ENCODE assay signal across 8 cellular contexts in genomic region chr2:5693288-5694015, GRCh38. TPM values are rescaled to one million over a fixed set of nuclear protein-coding genes. Genes with fewer than 3 reads are reported as not detected.
DNase-seq lines count a peak whose midpoint lies in the region; ATAC-seq and TF ChIP-seq lines count a peak whose summit lies in the region.

No MANE protein-coding gene starts in this region.

- POLR2A ChIA-PET in activated CD8-positive, alpha-beta T cell treated with anti-CD3 and anti-CD28 coated beads for 36 hours (lab: Charles Lee), result no interaction called here
- POLR2A ChIA-PET in HEK293T (lab: Yijun Ruan, JAX), result no interaction called here

- no peak for TF ChIP-seq CTCF in activated CD8-positive, alpha-beta T cell treated with anti-CD3 and anti-CD28 coated beads for 36 hours (IDR thresholded peaks at IDR 0.05)
- TF ChIP-seq CTCF in kidney epithelial cell (IDR thresholded peaks at IDR 0.05; ENCODE audit: insufficient read depth, low read length, poor library complexity, severe bottlenecking), result no peak

- CTCF ChIA-PET in activated CD8-positive, alpha-beta T cell treated with anti-CD3 and anti-CD28 coated beads for 36 hours (lab: Charles Lee), result no interaction called here
- CTCF ChIA-PET in HEK293T (lab: Yijun Ruan, JAX), result no interaction called here

- H3K4me3 Mint-ChIP-seq in stimulated activated naive CD8-positive, alpha-beta T cell treated with anti-CD3 and anti-CD28 coated beads, Interleukin-15, Interleukin-2, amounts not matched to agents 100 ng/mL and 50 ng/mL, for 24 hours, result peak overlapping the region; percentile 40
- peak overlapping the region; percentile 3 for H3K4me3 Mint-ChIP-seq in activated CD8-positive, alpha-beta T cell treated with anti-CD3 and anti-CD28 coated beads for 36 hours

- H3K36me3 Mint-ChIP-seq in stimulated activated naive CD8-positive, alpha-beta T cell treated with anti-CD3 and anti-CD28 coated beads, Interleukin-15, Interleukin-2, amounts not matched to agents 100 ng/mL and 50 ng/mL, for 24 hours (ENCODE audit: low read depth), result peaks cover 5% of the 10 kb centered on the region
- peaks cover 1% of the 10 kb centered on the region for H3K36me3 Mint-ChIP-seq in activated CD8-positive, alpha-beta T cell treated with anti-CD3 and anti-CD28 coated beads for 36 hours (ENCODE audit: low read depth)

- intact Hi-C loops in activated CD8-positive, alpha-beta T cell treated with anti-CD3 and anti-CD28 coated beads for 36 hours (cut with micrococcal nuclease), result no loop called here

- no peak overlapping the region for H3K27ac Mint-ChIP-seq in stimulated activated naive CD8-positive, alpha-beta T cell treated with anti-CD3 and anti-CD28 coated beads, Interleukin-15, Interleukin-2, amounts not matched to agents 100 ng/mL and 50 ng/mL, for 24 hours
- no peak overlapping the region for H3K27ac Mint-ChIP-seq in activated CD8-positive, alpha-beta T cell treated with anti-CD3 and anti-CD28 coated beads for 36 hours

- no peaks in the 10 kb centered on the region for H3K9me3 Mint-ChIP-seq in stimulated activated naive CD8-positive, alpha-beta T cell treated with anti-CD3 and anti-CD28 coated beads, Interleukin-15, Interleukin-2, amounts not matched to agents 100 ng/mL and 50 ng/mL, for 24 hours
- no peaks in the 10 kb centered on the region for H3K9me3 Mint-ChIP-seq in activated CD8-positive, alpha-beta T cell treated with anti-CD3 and anti-CD28 coated beads for 36 hours

- no peak for DNase-seq in stimulated activated naive CD8-positive, alpha-beta T cell treated with anti-CD3 and anti-CD28 coated beads, Interleukin-15, Interleukin-2, amounts not matched to agents 100 U/mL and 50 U/mL, for 24 hours
- no peak for DNase-seq in activated CD8-positive, alpha-beta T cell treated with anti-CD3 and anti-CD28 coated beads for 36 hours
- DNase-seq in kidney epithelial cell (ENCODE audit: low read depth), result no peak
- no peak for DNase-seq in HEK293T (ENCODE audit: extremely low spot score)
- no peak for DNase-seq in SIG-M5 (lab: John Stamatoyannopoulos, UW)

- H3K4me3 ChIP-seq in kidney epithelial cell (ENCODE audit: low read depth, low read length), result peak overlapping the region; percentile 68

- H3K27me3 Mint-ChIP-seq in stimulated activated naive CD8-positive, alpha-beta T cell treated with anti-CD3 and anti-CD28 coated beads, Interleukin-15, Interleukin-2, amounts not matched to agents 100 ng/mL and 50 ng/mL, for 24 hours, result peaks cover 66% of the 10 kb centered on the region
- peaks cover 61% of the 10 kb centered on the region for H3K27me3 Mint-ChIP-seq in activated CD8-positive, alpha-beta T cell treated with anti-CD3 and anti-CD28 coated beads for 36 hours

- no peaks in the 10 kb centered on the region for H3K27me3 ChIP-seq in kidney epithelial cell (ENCODE audit: control insufficient read depth, insufficient read depth, low read length)

- peaks cover 21% of the 10 kb centered on the region for H3K4me1 Mint-ChIP-seq in stimulated activated naive CD8-positive, alpha-beta T cell treated with anti-CD3 and anti-CD28 coated beads, Interleukin-15, Interleukin-2, amounts not matched to agents 100 ng/mL and 50 ng/mL, for 24 hours (ENCODE audit: low read depth)
- peaks cover 12% of the 10 kb centered on the region for H3K4me1 Mint-ChIP-seq in activated CD8-positive, alpha-beta T cell treated with anti-CD3 and anti-CD28 coated beads for 36 hours (ENCODE audit: low read depth)

- no peaks in the 10 kb centered on the region for H3K36me3 ChIP-seq in kidney epithelial cell (ENCODE audit: control insufficient read depth, insufficient read depth, low read length)

- ATAC-seq in stimulated activated naive CD8-positive, alpha-beta T cell treated with anti-CD3 and anti-CD28 coated beads, Interleukin-15, Interleukin-2, amounts not matched to agents 100 U/mL and 50 U/mL, for 24 hours, result no peak
- ATAC-seq in activated CD8-positive, alpha-beta T cell treated with anti-CD3 and anti-CD28 coated beads for 36 hours, result no peak
- ATAC-seq in GM21515 (IDR thresholded peaks at IDR 0.05; ENCODE audit: unreplicated experiment) (no peak), GM18907 (IDR thresholded peaks at IDR 0.05; ENCODE audit: unreplicated experiment) (no peak)

TF ChIP-seq in HEK293T, 16 proteins besides CTCF, POLR2A, EP300 and RAD21:
- TF ChIP-seq ELF4 (IDR thresholded peaks at IDR 0.05) (no peak), FOXK2 (IDR thresholded peaks at IDR 0.05) (no peak), FOXA1 (IDR thresholded peaks at IDR 0.05) (no peak), ZNF384 (IDR thresholded peaks at IDR 0.05) (no peak), SP1 (IDR thresholded peaks at IDR 0.05) (no peak), LEF1 (IDR thresholded peaks at IDR 0.05; ENCODE audit: borderline replicate concordance) (no peak), BHLHE40 (IDR thresholded peaks at IDR 0.05; ENCODE audit: borderline replicate concordance) (no peak), CTBP1 (IDR thresholded peaks at IDR 0.05; ENCODE audit: borderline replicate concordance) (no peak), L3MBTL2 (conservative IDR thresholded peaks at IDR 0.05) (no peak), NFRKB (IDR thresholded peaks at IDR 0.05) (no peak), ARNT (IDR thresholded peaks at IDR 0.05) (no peak), HDGF (IDR thresholded peaks at IDR 0.05; ENCODE audit: borderline replicate concordance) (no peak), FOXM1 (IDR thresholded peaks at IDR 0.05; ENCODE audit: borderline replicate concordance) (no peak), TARDBP (IDR thresholded peaks at IDR 0.05) (no peak), SUZ12 (IDR thresholded peaks at IDR 0.05) (no peak)
- TF ChIP-seq, protein P1, sequence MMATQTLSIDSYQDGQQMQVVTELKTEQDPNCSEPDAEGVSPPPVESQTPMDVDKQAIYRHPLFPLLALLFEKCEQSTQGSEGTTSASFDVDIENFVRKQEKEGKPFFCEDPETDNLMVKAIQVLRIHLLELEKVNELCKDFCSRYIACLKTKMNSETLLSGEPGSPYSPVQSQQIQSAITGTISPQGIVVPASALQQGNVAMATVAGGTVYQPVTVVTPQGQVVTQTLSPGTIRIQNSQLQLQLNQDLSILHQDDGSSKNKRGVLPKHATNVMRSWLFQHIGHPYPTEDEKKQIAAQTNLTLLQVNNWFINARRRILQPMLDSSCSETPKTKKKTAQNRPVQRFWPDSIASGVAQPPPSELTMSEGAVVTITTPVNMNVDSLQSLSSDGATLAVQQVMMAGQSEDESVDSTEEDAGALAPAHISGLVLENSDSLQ (IDR thresholded peaks at IDR 0.05), result no peak

RNA-seq across cellular contexts. Expression of gene SOX11, which starts 1.3 kb away (rescaled TPM):
- total RNA-seq in activated CD8-positive, alpha-beta T cell treated with anti-CD3 and anti-CD28 coated beads for 36 hours, result not detected
- 75.6 and 81.7 TPM in 2 replicates for total RNA-seq in kidney epithelial cell

Comparison
In these comparisons a context has a peak if more than half of its experiments do, and no peak if none do; other contexts are left out.
1. RNA of gene SOX11, which starts 1.3 kb away (total RNA-seq): 75.6 to 81.7 TPM in kidney epithelial cell; not detected in activated CD8-positive, alpha-beta T cell treated with anti-CD3 and anti-CD28 coated beads for 36 hours; every median in the first group is over 10 times any median in the second.